ENCODE assay signal across 8 cellular contexts in genomic region chr6:137705166-137706064, GRCh38.
DNase-seq lines count a peak whose midpoint lies in the region; ATAC-seq, FAIRE-seq and TF ChIP-seq lines count a peak whose summit lies in the region.

No MANE protein-coding gene starts in this region.

- intact Hi-C loops in right lobe of liver (cut with DNase I), result loop anchor here (5.0 to 10.0 kb wide), 3 partner anchors 162 to 239 kb away; partner anchors contain the start of gene TNFAIP3 (in 1 of the 2)

- DNase-seq in AG09309 (ENCODE audit: low read depth) (no peak), GM19239 (ENCODE audit: insufficient read length, low spot score) (no peak), NCI-H2107 (lab: John Stamatoyannopoulos, UW) (peak; percentile 4), cerebellar cortex (ENCODE audit: low spot score) (peak; percentile 13), right lobe of liver (peak; percentile 56 to 67 (median 64)), DMS79 (lab: John Stamatoyannopoulos, UW) (no peak)
- peak; percentile 55 for DNase-seq in activated CD4-positive, alpha-beta T cell treated with anti-CD3 and anti-CD28 coated beads for 1 hour
- DNase-seq in stimulated activated CD8-positive, alpha-beta memory T cell treated with anti-CD3 and anti-CD28 coated beads, Interleukin-15, amount 100 ng/mL, for 4 hours (ENCODE audit: low read depth in 2 of 2), result peak; percentile 24 to 44

- no peaks in the 10 kb centered on the region for H3K36me3 ChIP-seq in right lobe of liver

- no peaks in the 10 kb centered on the region for H3K9me3 ChIP-seq in right lobe of liver

- peak; percentile 80 for FAIRE-seq in GM19239 (lab: Jason Lieb, UNC)

- no peak overlapping the region for H3K27ac ChIP-seq in right lobe of liver

- no peaks in the 10 kb centered on the region for H3K27me3 ChIP-seq in right lobe of liver

- 41% methylated on average over 10 of the region's 11 CpGs for WGBS in right lobe of liver (ENCODE audit: insufficient coverage, low coverage, low lambda C conversion rate, missing lambda C conversion rate)

- no peak for TF ChIP-seq POLR2A in right lobe of liver (IDR thresholded peaks at IDR 0.05)

- H3K4me1 ChIP-seq in right lobe of liver, result peaks cover 0 to 9% (median 3%) of the 10 kb centered on the region in 4 donors

- ATAC-seq in right lobe of liver, result peak; percentile 68 to 78 (median 76)

- H3K4me3 ChIP-seq in AG09309 (ENCODE audit: control insufficient read depth, low read depth, low read length), result no peak overlapping the region
- no peak overlapping the region for H3K4me3 ChIP-seq in right lobe of liver

- TF ChIP-seq CTCF in AG09309 (IDR thresholded peaks at IDR 0.05; ENCODE audit: control insufficient read depth, insufficient read depth, low read depth, low read length, missing control alignments) (peak; percentile 92), right lobe of liver (IDR thresholded peaks at IDR 0.05) (peak; percentile 66 to 84 (median 74))

Comparison
In these comparisons a context has a peak if more than half of its experiments do, and no peak if none do; other contexts are left out.
1. DNase-seq: peak in NCI-H2107 (single experiment), activated CD4-positive, alpha-beta T cell treated with anti-CD3 and anti-CD28 coated beads for 1 hour (single experiment), cerebellar cortex (single experiment), right lobe of liver (3 of 3) and stimulated activated CD8-positive, alpha-beta memory T cell treated with anti-CD3 and anti-CD28 coated beads, Interleukin-15, amount 100 ng/mL, for 4 hours (2 of 2); none in AG09309 (single experiment), GM19239 (single experiment) and DMS79 (single experiment).